In genomic region chr4:169383724-169384123, GRCh38 we compare ENCODE assay signal across 17 cellular contexts.
DNase-seq lines count a peak whose midpoint lies in the region; ATAC-seq, FAIRE-seq and TF ChIP-seq lines count a peak whose summit lies in the region.
"Had no signal": no experiment of that assay in that cellular context is flagged by ENCODE, and none has a peak within 500 bp of the region (broad histone marks: within the 10 kb centered on the region; RNA-seq: fewer than 3 reads in every experiment).

No MANE protein-coding gene starts in this region.

- WGBS in mesenchymal stem cell: no CpG with 5 or more reads among the region's 3 CpGs
- 87 to 88% (median 88%) methylated on average over 3 of the region's 3 CpGs for WGBS in small intestine, 3 donors

- no peaks in the 10 kb centered on the region for H3K36me3 Mint-ChIP-seq in activated CD8-positive, alpha-beta memory T cell treated with anti-CD3 and anti-CD28 coated beads, Interleukin-2, amount 10 ng/mL, durations not matched to agents 7 days and 5 days

- no peak overlapping the region for H3K4me2 ChIP-seq in mesenchymal stem cell (ENCODE audit: low read length, poor library complexity, severe bottlenecking)

- H3K27me3 ChIP-seq in mesenchymal stem cell (ENCODE audit: control insufficient read depth in 1 of 2, insufficient read depth in 1 of 2, low read length in 2 of 2) (no peaks in the 10 kb centered on the region), small intestine (ENCODE audit: control insufficient read depth in 2 of 2, insufficient read depth in 2 of 2, low read length in 2 of 2) (no peaks in the 10 kb centered on the region)
- H3K27me3 ChIP-seq: esophagus squamous epithelium, Peyer's patch had no signal

- H4K8ac ChIP-seq in mesenchymal stem cell (ENCODE audit: low read length): no peak overlapping the region

- H3K9me3 ChIP-seq in mesenchymal stem cell (ENCODE audit: control insufficient read depth, low read length): peaks cover 36% of the 10 kb centered on the region
- H3K9me3 ChIP-seq in small intestine (ENCODE audit: control insufficient read depth, low read depth): no peaks in the 10 kb centered on the region
- H3K9me3 ChIP-seq: Peyer's patch had no signal

- H2AK5ac ChIP-seq in mesenchymal stem cell (ENCODE audit: low read length, severe bottlenecking): no peak overlapping the region

- no peak overlapping the region for H2BK12ac ChIP-seq in mesenchymal stem cell (ENCODE audit: low read length in 2 of 2)

- H3K9ac ChIP-seq in mesenchymal stem cell (ENCODE audit: low read length): no peak overlapping the region

- H3K4me3 Mint-ChIP-seq in activated CD8-positive, alpha-beta memory T cell treated with anti-CD3 and anti-CD28 coated beads, Interleukin-2, amount 10 ng/mL, durations not matched to agents 7 days and 5 days: no peak overlapping the region
- H3K4me3 Mint-ChIP-seq: central memory CD8-positive, alpha-beta T cell had no signal

- H3K4me1 ChIP-seq in mesenchymal stem cell (ENCODE audit: control insufficient read depth, insufficient read depth, low read depth, low read length) (no peaks in the 10 kb centered on the region), small intestine (ENCODE audit: control insufficient read depth in 2 of 2, insufficient read depth in 1 of 2, low read depth in 1 of 2, low read length in 1 of 2) (no peaks in the 10 kb centered on the region)
- H3K4me1 ChIP-seq: esophagus squamous epithelium, Peyer's patch had no signal

- no peak overlapping the region for H3K23ac ChIP-seq in mesenchymal stem cell (ENCODE audit: low read length in 2 of 2)

- no peak overlapping the region for H3K4ac ChIP-seq in mesenchymal stem cell (ENCODE audit: low read depth in 1 of 2, low read length in 2 of 2)

- TF ChIP-seq CTCF in choroid plexus epithelial cell (conservative IDR thresholded peaks at IDR 0.05; ENCODE audit: low read depth, low read length): no peak
- no peak for TF ChIP-seq CTCF in GM20000 (IDR thresholded peaks at IDR 0.05; ENCODE audit: extremely low read depth, missing control alignments)

- H2BK5ac ChIP-seq in mesenchymal stem cell (ENCODE audit: low read depth, low read length, poor library complexity, severe bottlenecking): no peak overlapping the region

- ATAC-seq in activated CD8-positive, alpha-beta memory T cell treated with anti-CD3 and anti-CD28 coated beads, Interleukin-2, amount 10 ng/mL, durations not matched to agents 7 days and 5 days: no peak

- no peak for FAIRE-seq in small intestine (lab: Jason Lieb, UNC)
- FAIRE-seq: G401.6 had no signal

- DNase-seq in AG20443 (ENCODE audit: low spot score) (peak; percentile 76), NCI-H460 (ENCODE audit: extremely low read depth, low read depth) (peak; percentile 5), choroid plexus epithelial cell (ENCODE audit: low read depth) (peak; percentile 85), mesenchymal stem cell (peak; percentile 87), SHP77 (lab: John Stamatoyannopoulos, UW) (no peak), small intestine (no peak), GM20000 (ENCODE audit: low spot score) (no peak)
- no peak for DNase-seq in activated CD8-positive, alpha-beta memory T cell treated with anti-CD3 and anti-CD28 coated beads, Interleukin-2, amount 10 ng/mL, durations not matched to agents 7 days and 5 days
- DNase-seq: activated CD4-positive, alpha-beta T cell treated with anti-CD3 and anti-CD28 coated beads, Interleukin-2, amount 50 U/mL, for 1 hour; esophagus squamous epithelium; NCI-H1092; NCI-H524 treated with DMSO at 0.1 percent for 48 hours; Peyer's patch; stimulated activated CD4-positive, alpha-beta T cell treated with anti-CD3 and anti-CD28 coated beads, Interleukin-4, amount 100 ng/mL, for 4 hours; stimulated activated naive CD4-positive, alpha-beta T cell treated with Interleukin-2 at 50 U/mL for 16 hours had no signal

- H3K9me3 Mint-ChIP-seq in activated CD8-positive, alpha-beta memory T cell treated with anti-CD3 and anti-CD28 coated beads, Interleukin-2, amount 10 ng/mL, durations not matched to agents 7 days and 5 days (ENCODE audit: low read depth): no peaks in the 10 kb centered on the region

- no peak overlapping the region for H4K91ac ChIP-seq in mesenchymal stem cell (ENCODE audit: low read length)

- no peak overlapping the region for H3K27ac Mint-ChIP-seq in activated CD8-positive, alpha-beta memory T cell treated with anti-CD3 and anti-CD28 coated beads, Interleukin-2, amount 10 ng/mL, durations not matched to agents 7 days and 5 days

- H3K14ac ChIP-seq in mesenchymal stem cell (ENCODE audit: low read length in 2 of 2): no peak overlapping the region

- H3K36me3 ChIP-seq in mesenchymal stem cell (ENCODE audit: control insufficient read depth in 1 of 2, insufficient read depth in 2 of 2, low read depth in 1 of 2, low read length in 2 of 2) (no peaks in the 10 kb centered on the region), small intestine (ENCODE audit: control insufficient read depth in 2 of 2, insufficient read depth in 2 of 2, low read length in 2 of 2) (no peaks in the 10 kb centered on the region)
- H3K36me3 ChIP-seq: esophagus squamous epithelium, Peyer's patch had no signal

- H2AFZ ChIP-seq in mesenchymal stem cell (ENCODE audit: low read depth, low read length): no peak overlapping the region

- H3K27me3 Mint-ChIP-seq in activated CD8-positive, alpha-beta memory T cell treated with anti-CD3 and anti-CD28 coated beads, Interleukin-2, amount 10 ng/mL, durations not matched to agents 7 days and 5 days: peaks cover 6% of the 10 kb centered on the region
- H3K27me3 Mint-ChIP-seq: central memory CD8-positive, alpha-beta T cell had no signal

- CTCF ChIA-PET in activated CD8-positive, alpha-beta memory T cell treated with anti-CD3 and anti-CD28 coated beads, Interleukin-2, amount 10 ng/mL, durations not matched to agents 7 days and 5 days (lab: Charles Lee): no interaction called here

- H3K4me3 ChIP-seq in choroid plexus epithelial cell (ENCODE audit: low read depth, low read length) (no peak overlapping the region), mesenchymal stem cell (ENCODE audit: insufficient read depth in 1 of 2, low read depth in 1 of 2, low read length in 2 of 2) (no peak overlapping the region), small intestine (ENCODE audit: low read depth in 1 of 2, low read length in 2 of 2) (no peak overlapping the region)
- H3K4me3 ChIP-seq: esophagus squamous epithelium, Peyer's patch had no signal

- no peaks in the 10 kb centered on the region for H3K4me1 Mint-ChIP-seq in activated CD8-positive, alpha-beta memory T cell treated with anti-CD3 and anti-CD28 coated beads, Interleukin-2, amount 10 ng/mL, durations not matched to agents 7 days and 5 days
- H3K4me1 Mint-ChIP-seq: central memory CD8-positive, alpha-beta T cell had no signal

- no peak overlapping the region for H2BK120ac ChIP-seq in mesenchymal stem cell (ENCODE audit: low read depth, low read length)

- H2BK15ac ChIP-seq in mesenchymal stem cell (ENCODE audit: low read depth, poor library complexity, severe bottlenecking): no peak overlapping the region

- H3K79me1 ChIP-seq in mesenchymal stem cell (replicated peaks; ENCODE audit: low read length, poor library complexity, severe bottlenecking): no peaks in the 10 kb centered on the region

- H3K18ac ChIP-seq in mesenchymal stem cell (ENCODE audit: low read depth in 1 of 2, low read length in 2 of 2): no peak overlapping the region

- no peak overlapping the region for H3K27ac ChIP-seq in mesenchymal stem cell (ENCODE audit: low read length, poor library complexity, severe bottlenecking)
- no peak overlapping the region for H3K27ac ChIP-seq in small intestine (ENCODE audit: low read depth in 1 of 2, low read length in 1 of 2)
- H3K27ac ChIP-seq: esophagus squamous epithelium, Peyer's patch had no signal

Comparison
In these comparisons a context has a peak if more than half of its experiments do, and no peak if none do; other contexts are left out.
1. DNase-seq: peak in AG20443 (single experiment), NCI-H460 (single experiment), choroid plexus epithelial cell (single experiment) and mesenchymal stem cell (single experiment); none in SHP77 (0 of 2), small intestine (single experiment), GM20000 (single experiment) and activated CD8-positive, alpha-beta memory T cell treated with anti-CD3 and anti-CD28 coated beads, Interleukin-2, amount 10 ng/mL, durations not matched to agents 7 days and 5 days (single experiment).